ENCODE assay signal across 30 cellular contexts in the genomic region with DNA sequence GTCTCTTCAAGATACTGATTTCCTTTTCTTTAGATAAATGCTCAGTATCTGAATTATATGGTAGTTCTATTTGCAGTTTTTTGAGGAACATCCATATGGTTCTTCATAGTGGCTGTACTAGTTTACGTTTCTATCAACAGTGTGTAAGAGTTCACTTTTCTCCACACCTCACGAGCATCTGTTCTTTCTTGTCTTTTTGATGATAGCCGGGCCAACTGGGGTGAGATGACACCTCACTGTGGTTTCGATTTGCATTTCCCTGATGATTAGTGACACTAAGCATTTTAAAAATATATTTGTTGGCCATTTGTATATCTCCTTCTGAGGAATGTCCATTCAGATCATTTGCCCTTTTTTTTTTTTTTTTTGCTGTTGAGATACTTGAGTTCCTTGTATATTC.
"Had no signal": no experiment of that assay in that cellular context is flagged by ENCODE, and none has a peak within 500 bp of the region (broad histone marks: within the 10 kb centered on the region; RNA-seq: fewer than 3 reads in every experiment).

No MANE protein-coding gene starts in this region.

- H3K36me3 Mint-ChIP-seq: naive thymus-derived CD4-positive, alpha-beta T cell had no signal

- FAIRE-seq: colon, kidney had no signal

- H3K4me3 ChIP-seq: dorsolateral prefrontal cortex, gastrocnemius medialis, lung, mucosa of descending colon, ovary, psoas muscle, sigmoid colon, skin epidermis, spleen, suprapubic skin, vagina had no signal

- H3K27ac Mint-ChIP-seq: endodermal cell; mesothelial cell of epicardium; naive thymus-derived CD4-positive, alpha-beta T cell; stimulated activated naive CD8-positive, alpha-beta T cell treated with anti-CD3 and anti-CD28 coated beads, Interleukin-15, amount 100 ng/mL, for 72 hours had no signal

- H3K4me1 ChIP-seq: gastrocnemius medialis, psoas muscle, sigmoid colon, suprapubic skin, vagina had no signal

- H3K9me3 ChIP-seq: gastrocnemius medialis, mucosa of descending colon, ovary, psoas muscle, suprapubic skin, vagina had no signal

- H3K36me3 ChIP-seq: gastrocnemius medialis, ovary, sigmoid colon, spleen, suprapubic skin, vagina had no signal

- H3K9me3 Mint-ChIP-seq: endodermal cell had no signal

- H3K27me3 ChIP-seq: dorsolateral prefrontal cortex, gastrocnemius medialis, ovary, sigmoid colon, spleen, suprapubic skin, vagina had no signal

- H3K27ac ChIP-seq: dorsolateral prefrontal cortex, epithelial cell of prostate, gastrocnemius medialis, ovary, psoas muscle, sigmoid colon, skin epidermis, spleen, suprapubic skin, vagina had no signal

- H3K4me3 Mint-ChIP-seq: endodermal cell; mesothelial cell of epicardium; naive thymus-derived CD4-positive, alpha-beta T cell; stimulated activated naive CD8-positive, alpha-beta T cell treated with anti-CD3 and anti-CD28 coated beads, Interleukin-15, amount 100 ng/mL, for 72 hours had no signal

- H3K4me1 Mint-ChIP-seq: mesothelial cell of epicardium; stimulated activated naive CD8-positive, alpha-beta T cell treated with anti-CD3 and anti-CD28 coated beads, Interleukin-15, amount 100 ng/mL, for 72 hours had no signal

- ATAC-seq: esophagus mucosa; gastrocnemius medialis; left lobe of liver; mucosa of descending colon; naive thymus-derived CD4-positive, alpha-beta T cell; psoas muscle; right cardiac atrium; stimulated activated naive CD8-positive, alpha-beta T cell treated with anti-CD3 and anti-CD28 coated beads, Interleukin-15, amount 100 ng/mL, for 72 hours had no signal

- DNase-seq: dorsolateral prefrontal cortex; effector CD4-positive, alpha-beta T cell; endodermal cell; foreskin fibroblast; gastrocnemius medialis; head of caudate nucleus; kidney; mesenchymal stem cell; mucosa of descending colon; naive thymus-derived CD4-positive, alpha-beta T cell; occipital lobe; ovary; posterior cingulate gyrus; psoas muscle; right cardiac atrium; sigmoid colon; spleen; stimulated activated CD4-positive, alpha-beta T cell treated with anti-CD3 and anti-CD28 coated beads, Interleukin-4, amount 100 ng/mL, for 4 hours; stimulated activated naive CD4-positive, alpha-beta T cell; stimulated activated naive CD8-positive, alpha-beta T cell treated with anti-CD3 and anti-CD28 coated beads, Interleukin-15, amount 100 ng/mL, for 72 hours; trophoblast cell had no signal
